In genomic region chr5:126600631-126601511, GRCh38 we compare ENCODE assay signal across 1 cellular context.
TF ChIP-seq lines count a peak whose summit lies in the region.

PHAX (plus strand) TSS chr5:126600947; CDS start chr5:126600963, 16 bp downstream.

TF ChIP-seq in HepG2, 621 proteins besides CTCF, POLR2A, EP300 and RAD21 (continued from another document and continues in another):
- peak; percentile 55; the same call in 1 of the 2 replicates for TF ChIP-seq ZNF142 (CRISPR knock-in tag; IDR thresholded peaks at IDR 0.05)
- no peak for TF ChIP-seq BCLAF1 (IDR thresholded peaks at IDR 0.05)
- TF ChIP-seq ZNF331 (CRISPR knock-in tag; IDR thresholded peaks at IDR 0.05): no peak; the same call in 1 of the 2 replicates
- no peak for TF ChIP-seq SP140L (CRISPR knock-in tag; IDR thresholded peaks at IDR 0.05; ENCODE audit: borderline replicate concordance)
- TF ChIP-seq ZNF576 (CRISPR knock-in tag; IDR thresholded peaks at IDR 0.05): no peak
- TF ChIP-seq PAWR (CRISPR knock-in tag; IDR thresholded peaks at IDR 0.05; ENCODE audit: borderline replicate concordance): no peak; the same call in 1 of the 2 replicates
- TF ChIP-seq NAIF1 (CRISPR knock-in tag; IDR thresholded peaks at IDR 0.05; ENCODE audit: borderline replicate concordance): no peak
- no peak for TF ChIP-seq PRMT3 (CRISPR knock-in tag; IDR thresholded peaks at IDR 0.05; ENCODE audit: borderline replicate concordance, low read depth)
- peak; percentile 85; the same call in 1 of the 2 replicates for TF ChIP-seq ZFP82 (CRISPR knock-in tag; IDR thresholded peaks at IDR 0.05; ENCODE audit: borderline replicate concordance)
- TF ChIP-seq ZNF33B (CRISPR knock-in tag; IDR thresholded peaks at IDR 0.05): no peak
- peak; percentile 31 for TF ChIP-seq PITX1 (CRISPR knock-in tag; IDR thresholded peaks at IDR 0.05)
- no peak for TF ChIP-seq TEAD2 (CRISPR knock-in tag; IDR thresholded peaks at IDR 0.05)
- TF ChIP-seq HNF4A (CRISPR knock-in tag; IDR thresholded peaks at IDR 0.05): 0 out of 2 replicates have a peak, but pooled peaks have one; percentile 17
- TF ChIP-seq ISL2 (CRISPR knock-in tag; IDR thresholded peaks at IDR 0.05): peak; percentile 55
- no peak for TF ChIP-seq ZNF780A (CRISPR knock-in tag; IDR thresholded peaks at IDR 0.05)
- no peak for TF ChIP-seq RFXANK (CRISPR knock-in tag; IDR thresholded peaks at IDR 0.05)
- no peak for TF ChIP-seq PRDM10 (CRISPR knock-in tag; IDR thresholded peaks at IDR 0.05; ENCODE audit: low read depth)
- peak; percentile 90 for TF ChIP-seq ZNF143 (CRISPR knock-in tag; IDR thresholded peaks at IDR 0.05)
- no peak for TF ChIP-seq MLLT10 (CRISPR knock-in tag; IDR thresholded peaks at IDR 0.05)
- no peak for TF ChIP-seq CHD2 (IDR thresholded peaks at IDR 0.05; ENCODE audit: low read depth, low read length)
- TF ChIP-seq PAX8 (CRISPR knock-in tag; IDR thresholded peaks at IDR 0.05; ENCODE audit: borderline replicate concordance): no peak
- no peak for TF ChIP-seq REPIN1 (CRISPR knock-in tag; IDR thresholded peaks at IDR 0.05; ENCODE audit: borderline replicate concordance, low read depth)
- TF ChIP-seq PAXIP1 (CRISPR knock-in tag; conservative IDR thresholded peaks at IDR 0.05): peak; percentile 31
- no peak for TF ChIP-seq ZNF264 (CRISPR knock-in tag; IDR thresholded peaks at IDR 0.05)
- TF ChIP-seq CERS6 (CRISPR knock-in tag; IDR thresholded peaks at IDR 0.05): no peak
- TF ChIP-seq U2AF2 (IDR thresholded peaks at IDR 0.05; ENCODE audit: low read depth, low read length): no peak
- no peak for TF ChIP-seq TBP (CRISPR knock-in tag; IDR thresholded peaks at IDR 0.05)
- TF ChIP-seq REL (CRISPR knock-in tag; conservative IDR thresholded peaks at IDR 0.05): no peak
- no peak for TF ChIP-seq ZNF484 (CRISPR knock-in tag; IDR thresholded peaks at IDR 0.05; ENCODE audit: borderline replicate concordance, low read depth)
- TF ChIP-seq CCAR2 (optimal IDR thresholded peaks at IDR 0.05; ENCODE audit: low read depth, low read length): no peak
- peak; percentile 36; the same call in 1 of the 2 replicates for TF ChIP-seq ZNF501 (CRISPR knock-in tag; IDR thresholded peaks at IDR 0.05)
- 0 out of 2 replicates have a peak, but pooled peaks have one; percentile 11 for TF ChIP-seq SIX1 (CRISPR knock-in tag; IDR thresholded peaks at IDR 0.05; ENCODE audit: borderline replicate concordance)
- TF ChIP-seq NR2F6 (IDR thresholded peaks at IDR 0.05): no peak
- peak; percentile 54; the same call in 1 of the 2 replicates for TF ChIP-seq NR2F6 (CRISPR knock-in tag; IDR thresholded peaks at IDR 0.05)
- peak; percentile 46; the same call in 1 of the 2 replicates for TF ChIP-seq ARID5B (CRISPR knock-in tag; IDR thresholded peaks at IDR 0.05)
- no peak for TF ChIP-seq ZNF557 (CRISPR knock-in tag; IDR thresholded peaks at IDR 0.05)
- TF ChIP-seq MNT (IDR thresholded peaks at IDR 0.05): no peak
